Comparison of ENCODE assay signal across 1 cellular context in genomic region chr1:235945775-235946565, GRCh38.
TF ChIP-seq lines count a peak whose summit lies in the region.

No MANE protein-coding gene starts in this region.

TF ChIP-seq in HepG2, 621 proteins besides CTCF, POLR2A, EP300 and RAD21 (continued from another document and continues in another):
- TF ChIP-seq ZNF609 (CRISPR knock-in tag; IDR thresholded peaks at IDR 0.05; ENCODE audit: borderline replicate concordance) (peak; percentile 30; the same call in 1 of the 2 replicates), ZNF772 (CRISPR knock-in tag; IDR thresholded peaks at IDR 0.05) (no peak), MNT (IDR thresholded peaks at IDR 0.05) (peak; percentile 80), HMGXB4 (CRISPR knock-in tag; IDR thresholded peaks at IDR 0.05; ENCODE audit: borderline replicate concordance in 1 of 2, low read depth in 1 of 2) (no peak), NFE2 (CRISPR knock-in tag; IDR thresholded peaks at IDR 0.05) (no peak), PCBP1 (IDR thresholded peaks at IDR 0.05; ENCODE audit: borderline replicate concordance, low read depth, low read length) (no peak), RARG (CRISPR knock-in tag; IDR thresholded peaks at IDR 0.05; ENCODE audit: low read depth) (no peak), ZNF224 (CRISPR knock-in tag; IDR thresholded peaks at IDR 0.05) (no peak), TEAD3 (CRISPR knock-in tag; optimal IDR thresholded peaks at IDR 0.05; ENCODE audit: borderline replicate concordance) (no peak), MED1 (CRISPR knock-in tag; IDR thresholded peaks at IDR 0.05) (no peak), STAT5B (CRISPR knock-in tag; IDR thresholded peaks at IDR 0.05) (no peak), ZMYM2 (CRISPR knock-in tag; IDR thresholded peaks at IDR 0.05) (no peak), CHD2 (IDR thresholded peaks at IDR 0.05; ENCODE audit: low read depth, low read length) (no peak), ZNF292 (CRISPR knock-in tag; IDR thresholded peaks at IDR 0.05; ENCODE audit: borderline replicate concordance, low read depth) (no peak), ZNF317 (CRISPR knock-in tag; IDR thresholded peaks at IDR 0.05) (no peak), ZNF580 (CRISPR knock-in tag; IDR thresholded peaks at IDR 0.05; ENCODE audit: borderline replicate concordance, low read depth) (no peak), ZNF569 (CRISPR knock-in tag; IDR thresholded peaks at IDR 0.05; ENCODE audit: borderline replicate concordance) (no peak), ZNF549 (CRISPR knock-in tag; IDR thresholded peaks at IDR 0.05) (no peak), MEIS1 (CRISPR knock-in tag; IDR thresholded peaks at IDR 0.05; ENCODE audit: borderline replicate concordance) (no peak), ATM (IDR thresholded peaks at IDR 0.05; ENCODE audit: borderline replicate concordance) (no peak), GABPA (IDR thresholded peaks at IDR 0.05; ENCODE audit: low read depth, low read length) (no peak), GABPA (CRISPR knock-in tag; IDR thresholded peaks at IDR 0.05; ENCODE audit: low read depth) (no peak), HIVEP1 (CRISPR knock-in tag; IDR thresholded peaks at IDR 0.05) (no peak), HOXA9 (CRISPR knock-in tag; IDR thresholded peaks at IDR 0.05; ENCODE audit: borderline replicate concordance) (no peak), ZKSCAN8 (CRISPR knock-in tag; IDR thresholded peaks at IDR 0.05; ENCODE audit: borderline replicate concordance) (no peak), PHF20 (CRISPR knock-in tag; IDR thresholded peaks at IDR 0.05) (no peak), ETV6 (CRISPR knock-in tag; conservative IDR thresholded peaks at IDR 0.05) (no peak), SMARCE1 (IDR thresholded peaks at IDR 0.05; ENCODE audit: borderline replicate concordance) (no peak), ZNF33B (CRISPR knock-in tag; IDR thresholded peaks at IDR 0.05) (no peak), ZNF512 (CRISPR knock-in tag; IDR thresholded peaks at IDR 0.05) (no peak), TCF7L2 (IDR thresholded peaks at IDR 0.05; ENCODE audit: low read depth, low read length) (no peak), NCOA2 (CRISPR knock-in tag; IDR thresholded peaks at IDR 0.05) (no peak; the same call in 1 of the 2 replicates), ZXDC (CRISPR knock-in tag; IDR thresholded peaks at IDR 0.05) (no peak), PATZ1 (CRISPR knock-in tag; IDR thresholded peaks at IDR 0.05) (peak; percentile 63), NKX3-1 (CRISPR knock-in tag; IDR thresholded peaks at IDR 0.05) (no peak), ZKSCAN1 (IDR thresholded peaks at IDR 0.05; ENCODE audit: low read length) (no peak), ZNF550 (CRISPR knock-in tag; IDR thresholded peaks at IDR 0.05; ENCODE audit: borderline replicate concordance) (no peak), CREM (IDR thresholded peaks at IDR 0.05) (no peak), CREM (CRISPR knock-in tag; IDR thresholded peaks at IDR 0.05) (no peak), KAT7 (CRISPR knock-in tag; IDR thresholded peaks at IDR 0.05; ENCODE audit: borderline replicate concordance) (no peak), GLMP (CRISPR knock-in tag; IDR thresholded peaks at IDR 0.05; ENCODE audit: borderline replicate concordance) (no peak), ZFP82 (CRISPR knock-in tag; IDR thresholded peaks at IDR 0.05; ENCODE audit: borderline replicate concordance) (no peak), ZNF343 (CRISPR knock-in tag; IDR thresholded peaks at IDR 0.05) (no peak), ZNF678 (CRISPR knock-in tag; IDR thresholded peaks at IDR 0.05) (no peak), ZNF382 (CRISPR knock-in tag; IDR thresholded peaks at IDR 0.05; ENCODE audit: borderline replicate concordance) (no peak), BATF2 (CRISPR knock-in tag; IDR thresholded peaks at IDR 0.05) (no peak), ZNF761 (CRISPR knock-in tag; conservative IDR thresholded peaks at IDR 0.05) (no peak), ZNF264 (CRISPR knock-in tag; IDR thresholded peaks at IDR 0.05) (peak; percentile 59; the same call in 1 of the 2 replicates), ZNF746 (CRISPR knock-in tag; IDR thresholded peaks at IDR 0.05) (no peak), HCFC1 (IDR thresholded peaks at IDR 0.05; ENCODE audit: low read depth, low read length) (no peak), SRSF4 (IDR thresholded peaks at IDR 0.05; ENCODE audit: low read depth, low read length, poor library complexity, severe bottlenecking) (no peak), ZFYVE20 (CRISPR knock-in tag; IDR thresholded peaks at IDR 0.05; ENCODE audit: borderline replicate concordance, low read depth) (no peak)
- TF ChIP-seq, protein P1, sequence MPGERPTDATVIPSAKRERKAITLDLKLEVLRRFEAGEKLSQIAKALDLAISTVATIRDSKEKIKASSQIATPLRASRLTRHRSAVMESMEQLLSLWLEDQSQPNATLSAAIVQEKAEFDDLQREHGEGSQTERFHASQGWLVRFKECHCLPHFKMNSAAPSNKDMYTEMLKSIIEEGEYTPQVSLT (CRISPR knock-in tag; IDR thresholded peaks at IDR 0.05; ENCODE audit: borderline replicate concordance, low read depth): no peak
- TF ChIP-seq, protein P2, sequence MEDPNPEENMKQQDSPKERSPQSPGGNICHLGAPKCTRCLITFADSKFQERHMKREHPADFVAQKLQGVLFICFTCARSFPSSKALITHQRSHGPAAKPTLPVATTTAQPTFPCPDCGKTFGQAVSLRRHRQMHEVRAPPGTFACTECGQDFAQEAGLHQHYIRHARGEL (CRISPR knock-in tag; IDR thresholded peaks at IDR 0.05): no peak
